Comparison of ENCODE assay signal across 27 cellular contexts in genomic region chr2:58660046-58660445, GRCh38.
"Had no signal": no experiment of that assay in that cellular context is flagged by ENCODE, and none has a peak within 500 bp of the region (broad histone marks: within the 10 kb centered on the region; RNA-seq: fewer than 3 reads in every experiment).

No MANE protein-coding gene starts in this region.

- H3K9me3 ChIP-seq: heart right ventricle, left lung, ovary, prostate gland, suprapubic skin, thoracic aorta, tibial artery, uterus had no signal

- ATAC-seq: heart right ventricle; left colon; left lung; natural killer cell; right cardiac atrium; sciatic nerve; stimulated activated effector memory CD8-positive, alpha-beta T cell treated with anti-CD3 and anti-CD28 coated beads, Interleukin-12 subunit alpha, Interleukin-12 subunit beta, amount 100 ng/mL, for 72 hours had no signal

- H3K4me2 ChIP-seq: hepatocyte, neural progenitor cell had no signal

- H3K27ac ChIP-seq: heart right ventricle, hepatocyte, left lung, neural progenitor cell, ovary, prostate gland, skin epidermis, suprapubic skin, thoracic aorta, tibial artery, uterus had no signal

- H2AFZ ChIP-seq: hepatocyte, neural progenitor cell had no signal

- H3K9ac ChIP-seq: neural progenitor cell had no signal

- H3K4me1 ChIP-seq: heart right ventricle, left lung, neural progenitor cell, prostate gland, suprapubic skin, tibial artery, uterus had no signal

- DNase-seq: heart right ventricle; kidney; left colon; left lung; mesendoderm; naive B cell; natural killer cell; nephron progenitor cell; ovary; retina; right cardiac atrium; stimulated activated CD4-positive, alpha-beta T cell treated with anti-CD3 and anti-CD28 coated beads, Interleukin-12 subunit alpha, Interleukin-12 subunit beta, amount 100 ng/mL, for 4 hours; stimulated activated CD4-positive, alpha-beta T cell treated with anti-CD3 and anti-CD28 coated beads, Interleukin-15, amount 100 ng/mL, for 24 hours; stimulated activated CD4-positive, alpha-beta T cell treated with anti-CD3 and anti-CD28 coated beads, Interleukin-2, amount 100 ng/mL, for 24 hours; stimulated activated CD4-positive, alpha-beta T cell treated with anti-CD3 and anti-CD28 coated beads, Interleukin-4, amount 100 ng/mL, for 1 hour; stimulated activated naive CD4-positive, alpha-beta T cell; tibial artery; uterus had no signal

- H3K36me3 ChIP-seq: heart right ventricle, left lung, neural progenitor cell, ovary, prostate gland, suprapubic skin, thoracic aorta, tibial artery, uterus had no signal

- H3K4me3 ChIP-seq: heart right ventricle, hepatocyte, left lung, lung, neural progenitor cell, ovary, prostate gland, skin epidermis, suprapubic skin, thoracic aorta, tibial artery, uterus had no signal

- H3K27me3 ChIP-seq: hepatocyte, left lung, neural progenitor cell, ovary, suprapubic skin, tibial artery, uterus had no signal
